ENCODE assay signal across 1 cellular context in the genomic region with DNA sequence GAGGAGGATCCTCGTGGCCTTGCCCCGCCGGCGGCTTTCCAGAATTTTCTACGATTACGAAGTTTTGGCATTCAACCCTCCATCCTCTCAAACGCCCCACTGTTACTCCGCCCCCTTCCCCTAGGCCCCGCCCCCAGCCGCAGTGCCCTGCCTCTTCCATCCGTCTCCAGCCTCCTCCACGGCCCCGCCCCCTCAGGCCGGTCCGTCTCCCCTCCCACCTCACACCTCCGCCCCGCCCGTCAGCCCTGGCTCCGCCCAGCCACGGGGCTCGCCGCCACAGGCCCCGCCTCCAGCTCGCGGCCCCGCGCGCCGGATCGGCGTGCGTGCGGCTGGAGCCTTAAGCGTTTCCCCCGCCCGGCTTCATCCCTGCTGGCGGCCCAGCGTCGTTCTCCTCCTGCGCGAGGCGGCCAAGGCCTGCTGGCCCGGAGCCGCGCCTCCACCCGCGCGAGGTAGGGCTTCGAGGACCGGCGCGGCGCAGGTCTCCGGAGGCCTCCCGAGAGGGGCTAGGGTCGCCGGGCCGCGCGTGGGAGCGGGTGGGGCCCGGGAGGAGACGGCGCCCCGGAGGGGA.
TF ChIP-seq lines count a peak whose summit lies in the region.

A gene with protein sequence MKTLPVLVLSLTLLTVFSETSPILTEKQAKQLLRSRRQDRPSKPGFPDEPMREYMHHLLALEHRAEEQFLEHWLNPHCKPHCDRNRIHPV (minus strand): TSS at position 109 of the 568 bp plus-strand sequence. CDS start 18,110 bp downstream, outside the sequence.
A gene (plus strand): TSS at position 340 of the 568 bp plus-strand sequence. CDS start 645 bp downstream, outside the sequence.

TF ChIP-seq in HepG2, 621 proteins besides CTCF, POLR2A, EP300 and RAD21 (continued from another document and continues in another):
- TF ChIP-seq, protein P1, sequence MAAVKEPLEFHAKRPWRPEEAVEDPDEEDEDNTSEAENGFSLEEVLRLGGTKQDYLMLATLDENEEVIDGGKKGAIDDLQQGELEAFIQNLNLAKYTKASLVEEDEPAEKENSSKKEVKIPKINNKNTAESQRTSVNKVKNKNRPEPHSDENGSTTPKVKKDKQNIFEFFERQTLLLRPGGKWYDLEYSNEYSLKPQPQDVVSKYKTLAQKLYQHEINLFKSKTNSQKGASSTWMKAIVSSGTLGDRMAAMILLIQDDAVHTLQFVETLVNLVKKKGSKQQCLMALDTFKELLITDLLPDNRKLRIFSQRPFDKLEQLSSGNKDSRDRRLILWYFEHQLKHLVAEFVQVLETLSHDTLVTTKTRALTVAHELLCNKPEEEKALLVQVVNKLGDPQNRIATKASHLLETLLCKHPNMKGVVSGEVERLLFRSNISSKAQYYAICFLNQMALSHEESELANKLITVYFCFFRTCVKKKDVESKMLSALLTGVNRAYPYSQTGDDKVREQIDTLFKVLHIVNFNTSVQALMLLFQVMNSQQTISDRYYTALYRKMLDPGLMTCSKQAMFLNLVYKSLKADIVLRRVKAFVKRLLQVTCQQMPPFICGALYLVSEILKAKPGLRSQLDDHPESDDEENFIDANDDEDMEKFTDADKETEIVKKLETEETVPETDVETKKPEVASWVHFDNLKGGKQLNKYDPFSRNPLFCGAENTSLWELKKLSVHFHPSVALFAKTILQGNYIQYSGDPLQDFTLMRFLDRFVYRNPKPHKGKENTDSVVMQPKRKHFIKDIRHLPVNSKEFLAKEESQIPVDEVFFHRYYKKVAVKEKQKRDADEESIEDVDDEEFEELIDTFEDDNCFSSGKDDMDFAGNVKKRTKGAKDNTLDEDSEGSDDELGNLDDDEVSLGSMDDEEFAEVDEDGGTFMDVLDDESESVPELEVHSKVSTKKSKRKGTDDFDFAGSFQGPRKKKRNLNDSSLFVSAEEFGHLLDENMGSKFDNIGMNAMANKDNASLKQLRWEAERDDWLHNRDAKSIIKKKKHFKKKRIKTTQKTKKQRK (IDR thresholded peaks at IDR 0.05; ENCODE audit: low read length), result no peak
- TF ChIP-seq, protein P2, sequence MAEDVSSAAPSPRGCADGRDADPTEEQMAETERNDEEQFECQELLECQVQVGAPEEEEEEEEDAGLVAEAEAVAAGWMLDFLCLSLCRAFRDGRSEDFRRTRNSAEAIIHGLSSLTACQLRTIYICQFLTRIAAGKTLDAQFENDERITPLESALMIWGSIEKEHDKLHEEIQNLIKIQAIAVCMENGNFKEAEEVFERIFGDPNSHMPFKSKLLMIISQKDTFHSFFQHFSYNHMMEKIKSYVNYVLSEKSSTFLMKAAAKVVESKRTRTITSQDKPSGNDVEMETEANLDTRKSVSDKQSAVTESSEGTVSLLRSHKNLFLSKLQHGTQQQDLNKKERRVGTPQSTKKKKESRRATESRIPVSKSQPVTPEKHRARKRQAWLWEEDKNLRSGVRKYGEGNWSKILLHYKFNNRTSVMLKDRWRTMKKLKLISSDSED (CRISPR knock-in tag; IDR thresholded peaks at IDR 0.05), result peak; percentile 81; the same call in 1 of the 2 replicates
- TF ChIP-seq, protein P3, sequence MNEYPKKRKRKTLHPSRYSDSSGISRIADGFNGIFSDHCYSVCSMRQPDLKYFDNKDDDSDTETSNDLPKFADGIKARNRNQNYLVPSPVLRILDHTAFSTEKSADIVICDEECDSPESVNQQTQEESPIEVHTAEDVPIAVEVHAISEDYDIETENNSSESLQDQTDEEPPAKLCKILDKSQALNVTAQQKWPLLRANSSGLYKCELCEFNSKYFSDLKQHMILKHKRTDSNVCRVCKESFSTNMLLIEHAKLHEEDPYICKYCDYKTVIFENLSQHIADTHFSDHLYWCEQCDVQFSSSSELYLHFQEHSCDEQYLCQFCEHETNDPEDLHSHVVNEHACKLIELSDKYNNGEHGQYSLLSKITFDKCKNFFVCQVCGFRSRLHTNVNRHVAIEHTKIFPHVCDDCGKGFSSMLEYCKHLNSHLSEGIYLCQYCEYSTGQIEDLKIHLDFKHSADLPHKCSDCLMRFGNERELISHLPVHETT (CRISPR knock-in tag; conservative IDR thresholded peaks at IDR 0.05), result no peak; the same call in 1 of the 2 replicates
- TF ChIP-seq, protein P4, sequence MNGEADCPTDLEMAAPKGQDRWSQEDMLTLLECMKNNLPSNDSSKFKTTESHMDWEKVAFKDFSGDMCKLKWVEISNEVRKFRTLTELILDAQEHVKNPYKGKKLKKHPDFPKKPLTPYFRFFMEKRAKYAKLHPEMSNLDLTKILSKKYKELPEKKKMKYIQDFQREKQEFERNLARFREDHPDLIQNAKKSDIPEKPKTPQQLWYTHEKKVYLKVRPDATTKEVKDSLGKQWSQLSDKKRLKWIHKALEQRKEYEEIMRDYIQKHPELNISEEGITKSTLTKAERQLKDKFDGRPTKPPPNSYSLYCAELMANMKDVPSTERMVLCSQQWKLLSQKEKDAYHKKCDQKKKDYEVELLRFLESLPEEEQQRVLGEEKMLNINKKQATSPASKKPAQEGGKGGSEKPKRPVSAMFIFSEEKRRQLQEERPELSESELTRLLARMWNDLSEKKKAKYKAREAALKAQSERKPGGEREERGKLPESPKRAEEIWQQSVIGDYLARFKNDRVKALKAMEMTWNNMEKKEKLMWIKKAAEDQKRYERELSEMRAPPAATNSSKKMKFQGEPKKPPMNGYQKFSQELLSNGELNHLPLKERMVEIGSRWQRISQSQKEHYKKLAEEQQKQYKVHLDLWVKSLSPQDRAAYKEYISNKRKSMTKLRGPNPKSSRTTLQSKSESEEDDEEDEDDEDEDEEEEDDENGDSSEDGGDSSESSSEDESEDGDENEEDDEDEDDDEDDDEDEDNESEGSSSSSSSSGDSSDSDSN (CRISPR knock-in tag; IDR thresholded peaks at IDR 0.05), result no peak
- TF ChIP-seq RORA (CRISPR knock-in tag; IDR thresholded peaks at IDR 0.05) (no peak), ZNF672 (CRISPR knock-in tag; IDR thresholded peaks at IDR 0.05) (no peak), BRCA1 (CRISPR knock-in tag; IDR thresholded peaks at IDR 0.05) (no peak), ZNF569 (CRISPR knock-in tag; IDR thresholded peaks at IDR 0.05; ENCODE audit: borderline replicate concordance) (no peak), SALL2 (CRISPR knock-in tag; IDR thresholded peaks at IDR 0.05) (no peak), ZNF670 (CRISPR knock-in tag; IDR thresholded peaks at IDR 0.05; ENCODE audit: borderline replicate concordance) (no peak), CCDC6 (CRISPR knock-in tag; IDR thresholded peaks at IDR 0.05) (no peak; the same call in 1 of the 2 replicates), ZNF781 (CRISPR knock-in tag; IDR thresholded peaks at IDR 0.05; ENCODE audit: borderline replicate concordance, not compliant biosample characterization) (no peak), RCOR2 (CRISPR knock-in tag; IDR thresholded peaks at IDR 0.05) (no peak), ZNF331 (CRISPR knock-in tag; IDR thresholded peaks at IDR 0.05) (peak; percentile 68), SMYD3 (CRISPR knock-in tag; IDR thresholded peaks at IDR 0.05) (no peak), ZNF883 (CRISPR knock-in tag; IDR thresholded peaks at IDR 0.05; ENCODE audit: not compliant biosample characterization) (peak; percentile 22), ZNF766 (CRISPR knock-in tag; IDR thresholded peaks at IDR 0.05; ENCODE audit: borderline replicate concordance) (0 out of 2 replicates have a peak, but pooled peaks have one; percentile 27), ZBTB1 (CRISPR knock-in tag; IDR thresholded peaks at IDR 0.05; ENCODE audit: borderline replicate concordance) (no peak), NFYB (CRISPR knock-in tag; IDR thresholded peaks at IDR 0.05) (no peak), ZNF256 (CRISPR knock-in tag; conservative IDR thresholded peaks at IDR 0.05) (no peak), ZNF496 (CRISPR knock-in tag; IDR thresholded peaks at IDR 0.05; ENCODE audit: insufficient replicate concordance) (no peak), ZMAT3 (CRISPR knock-in tag; conservative IDR thresholded peaks at IDR 0.05) (no peak), KDM4B (CRISPR knock-in tag; IDR thresholded peaks at IDR 0.05) (no peak), DR1 (CRISPR knock-in tag; IDR thresholded peaks at IDR 0.05) (no peak; the same call in 1 of the 2 replicates), ZNF205 (CRISPR knock-in tag; IDR thresholded peaks at IDR 0.05) (no peak), MEF2D (CRISPR knock-in tag; IDR thresholded peaks at IDR 0.05) (no peak), SRF (IDR thresholded peaks at IDR 0.05; ENCODE audit: low read depth, low read length) (no peak), ZNF839 (CRISPR knock-in tag; IDR thresholded peaks at IDR 0.05; ENCODE audit: borderline replicate concordance) (no peak)
- TF ChIP-seq, protein P5, sequence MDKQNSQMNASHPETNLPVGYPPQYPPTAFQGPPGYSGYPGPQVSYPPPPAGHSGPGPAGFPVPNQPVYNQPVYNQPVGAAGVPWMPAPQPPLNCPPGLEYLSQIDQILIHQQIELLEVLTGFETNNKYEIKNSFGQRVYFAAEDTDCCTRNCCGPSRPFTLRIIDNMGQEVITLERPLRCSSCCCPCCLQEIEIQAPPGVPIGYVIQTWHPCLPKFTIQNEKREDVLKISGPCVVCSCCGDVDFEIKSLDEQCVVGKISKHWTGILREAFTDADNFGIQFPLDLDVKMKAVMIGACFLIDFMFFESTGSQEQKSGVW (CRISPR knock-in tag; IDR thresholded peaks at IDR 0.05; ENCODE audit: borderline replicate concordance), result 0 out of 2 replicates have a peak, but pooled peaks have one; percentile 25
- TF ChIP-seq, protein P6, sequence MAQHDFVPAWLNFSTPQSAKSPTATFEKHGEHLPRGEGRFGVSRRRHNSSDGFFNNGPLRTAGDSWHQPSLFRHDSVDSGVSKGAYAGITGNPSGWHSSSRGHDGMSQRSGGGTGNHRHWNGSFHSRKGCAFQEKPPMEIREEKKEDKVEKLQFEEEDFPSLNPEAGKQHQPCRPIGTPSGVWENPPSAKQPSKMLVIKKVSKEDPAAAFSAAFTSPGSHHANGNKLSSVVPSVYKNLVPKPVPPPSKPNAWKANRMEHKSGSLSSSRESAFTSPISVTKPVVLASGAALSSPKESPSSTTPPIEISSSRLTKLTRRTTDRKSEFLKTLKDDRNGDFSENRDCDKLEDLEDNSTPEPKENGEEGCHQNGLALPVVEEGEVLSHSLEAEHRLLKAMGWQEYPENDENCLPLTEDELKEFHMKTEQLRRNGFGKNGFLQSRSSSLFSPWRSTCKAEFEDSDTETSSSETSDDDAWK (CRISPR knock-in tag; IDR thresholded peaks at IDR 0.05), result no peak
- TF ChIP-seq, protein P7, sequence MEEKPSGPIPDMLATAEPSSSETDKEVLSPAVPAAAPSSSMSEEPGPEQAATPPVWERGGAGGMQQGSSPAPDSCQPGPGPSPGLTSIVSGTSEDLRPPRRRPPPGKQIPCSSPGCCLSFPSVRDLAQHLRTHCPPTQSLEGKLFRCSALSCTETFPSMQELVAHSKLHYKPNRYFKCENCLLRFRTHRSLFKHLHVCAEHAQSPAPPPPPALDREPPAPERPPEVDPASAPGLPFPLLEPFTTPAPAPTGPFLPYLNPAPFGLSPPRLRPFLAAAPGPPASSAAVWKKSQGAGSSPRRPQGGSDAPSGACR (CRISPR knock-in tag; IDR thresholded peaks at IDR 0.05), result no peak
- TF ChIP-seq, protein P8, sequence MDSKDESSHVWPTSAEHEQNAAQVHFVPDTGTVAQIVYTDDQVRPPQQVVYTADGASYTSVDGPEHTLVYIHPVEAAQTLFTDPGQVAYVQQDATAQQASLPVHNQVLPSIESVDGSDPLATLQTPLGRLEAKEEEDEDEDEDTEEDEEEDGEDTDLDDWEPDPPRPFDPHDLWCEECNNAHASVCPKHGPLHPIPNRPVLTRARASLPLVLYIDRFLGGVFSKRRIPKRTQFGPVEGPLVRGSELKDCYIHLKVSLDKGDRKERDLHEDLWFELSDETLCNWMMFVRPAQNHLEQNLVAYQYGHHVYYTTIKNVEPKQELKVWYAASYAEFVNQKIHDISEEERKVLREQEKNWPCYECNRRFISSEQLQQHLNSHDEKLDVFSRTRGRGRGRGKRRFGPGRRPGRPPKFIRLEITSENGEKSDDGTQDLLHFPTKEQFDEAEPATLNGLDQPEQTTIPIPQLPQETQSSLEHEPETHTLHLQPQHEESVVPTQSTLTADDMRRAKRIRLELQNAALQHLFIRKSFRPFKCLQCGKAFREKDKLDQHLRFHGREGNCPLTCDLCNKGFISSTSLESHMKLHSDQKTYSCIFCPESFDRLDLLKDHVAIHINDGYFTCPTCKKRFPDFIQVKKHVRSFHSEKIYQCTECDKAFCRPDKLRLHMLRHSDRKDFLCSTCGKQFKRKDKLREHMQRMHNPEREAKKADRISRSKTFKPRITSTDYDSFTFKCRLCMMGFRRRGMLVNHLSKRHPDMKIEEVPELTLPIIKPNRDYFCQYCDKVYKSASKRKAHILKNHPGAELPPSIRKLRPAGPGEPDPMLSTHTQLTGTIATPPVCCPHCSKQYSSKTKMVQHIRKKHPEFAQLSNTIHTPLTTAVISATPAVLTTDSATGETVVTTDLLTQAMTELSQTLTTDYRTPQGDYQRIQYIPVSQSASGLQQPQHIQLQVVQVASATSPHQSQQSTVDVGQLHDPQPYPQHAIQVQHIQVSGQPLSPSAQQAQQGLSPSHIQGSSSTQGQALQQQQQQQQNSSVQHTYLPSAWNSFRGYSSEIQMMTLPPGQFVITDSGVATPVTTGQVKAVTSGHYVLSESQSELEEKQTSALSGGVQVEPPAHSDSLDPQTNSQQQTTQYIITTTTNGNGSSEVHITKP (CRISPR knock-in tag; IDR thresholded peaks at IDR 0.05; ENCODE audit: low read depth), result no peak
- TF ChIP-seq, protein P9, sequence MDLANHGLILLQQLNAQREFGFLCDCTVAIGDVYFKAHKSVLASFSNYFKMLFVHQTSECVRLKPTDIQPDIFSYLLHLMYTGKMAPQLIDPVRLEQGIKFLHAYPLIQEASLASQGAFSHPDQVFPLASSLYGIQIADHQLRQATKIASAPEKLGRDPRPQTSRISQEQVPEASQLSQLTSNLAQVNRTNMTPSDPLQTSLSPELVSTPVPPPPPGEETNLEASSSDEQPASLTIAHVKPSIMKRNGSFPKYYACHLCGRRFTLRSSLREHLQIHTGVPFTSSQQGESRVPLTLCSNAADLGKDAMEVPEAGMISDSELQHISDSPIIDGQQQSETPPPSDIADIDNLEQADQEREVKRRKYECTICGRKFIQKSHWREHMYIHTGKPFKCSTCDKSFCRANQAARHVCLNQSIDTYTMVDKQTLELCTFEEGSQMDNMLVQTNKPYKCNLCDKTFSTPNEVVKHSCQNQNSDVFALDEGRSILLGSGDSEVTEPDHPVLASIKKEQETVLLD (CRISPR knock-in tag; IDR thresholded peaks at IDR 0.05; ENCODE audit: low read depth), result peak; percentile 50; the same call in 1 of the 2 replicates
- TF ChIP-seq, protein P10, sequence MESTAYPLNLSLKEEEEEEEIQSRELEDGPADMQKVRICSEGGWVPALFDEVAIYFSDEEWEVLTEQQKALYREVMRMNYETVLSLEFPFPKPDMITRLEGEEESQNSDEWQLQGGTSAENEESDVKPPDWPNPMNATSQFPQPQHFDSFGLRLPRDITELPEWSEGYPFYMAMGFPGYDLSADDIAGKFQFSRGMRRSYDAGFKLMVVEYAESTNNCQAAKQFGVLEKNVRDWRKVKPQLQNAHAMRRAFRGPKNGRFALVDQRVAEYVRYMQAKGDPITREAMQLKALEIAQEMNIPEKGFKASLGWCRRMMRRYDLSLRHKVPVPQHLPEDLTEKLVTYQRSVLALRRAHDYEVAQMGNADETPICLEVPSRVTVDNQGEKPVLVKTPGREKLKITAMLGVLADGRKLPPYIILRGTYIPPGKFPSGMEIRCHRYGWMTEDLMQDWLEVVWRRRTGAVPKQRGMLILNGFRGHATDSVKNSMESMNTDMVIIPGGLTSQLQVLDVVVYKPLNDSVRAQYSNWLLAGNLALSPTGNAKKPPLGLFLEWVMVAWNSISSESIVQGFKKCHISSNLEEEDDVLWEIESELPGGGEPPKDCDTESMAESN (CRISPR knock-in tag; conservative IDR thresholded peaks at IDR 0.05), result peak; percentile 95
- TF ChIP-seq, protein P11, sequence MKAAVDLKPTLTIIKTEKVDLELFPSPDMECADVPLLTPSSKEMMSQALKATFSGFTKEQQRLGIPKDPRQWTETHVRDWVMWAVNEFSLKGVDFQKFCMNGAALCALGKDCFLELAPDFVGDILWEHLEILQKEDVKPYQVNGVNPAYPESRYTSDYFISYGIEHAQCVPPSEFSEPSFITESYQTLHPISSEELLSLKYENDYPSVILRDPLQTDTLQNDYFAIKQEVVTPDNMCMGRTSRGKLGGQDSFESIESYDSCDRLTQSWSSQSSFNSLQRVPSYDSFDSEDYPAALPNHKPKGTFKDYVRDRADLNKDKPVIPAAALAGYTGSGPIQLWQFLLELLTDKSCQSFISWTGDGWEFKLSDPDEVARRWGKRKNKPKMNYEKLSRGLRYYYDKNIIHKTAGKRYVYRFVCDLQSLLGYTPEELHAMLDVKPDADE (CRISPR knock-in tag; IDR thresholded peaks at IDR 0.05), result no peak; the same call in 1 of the 2 replicates
